ENCODE assay signal across 15 cellular contexts in the genomic region with DNA sequence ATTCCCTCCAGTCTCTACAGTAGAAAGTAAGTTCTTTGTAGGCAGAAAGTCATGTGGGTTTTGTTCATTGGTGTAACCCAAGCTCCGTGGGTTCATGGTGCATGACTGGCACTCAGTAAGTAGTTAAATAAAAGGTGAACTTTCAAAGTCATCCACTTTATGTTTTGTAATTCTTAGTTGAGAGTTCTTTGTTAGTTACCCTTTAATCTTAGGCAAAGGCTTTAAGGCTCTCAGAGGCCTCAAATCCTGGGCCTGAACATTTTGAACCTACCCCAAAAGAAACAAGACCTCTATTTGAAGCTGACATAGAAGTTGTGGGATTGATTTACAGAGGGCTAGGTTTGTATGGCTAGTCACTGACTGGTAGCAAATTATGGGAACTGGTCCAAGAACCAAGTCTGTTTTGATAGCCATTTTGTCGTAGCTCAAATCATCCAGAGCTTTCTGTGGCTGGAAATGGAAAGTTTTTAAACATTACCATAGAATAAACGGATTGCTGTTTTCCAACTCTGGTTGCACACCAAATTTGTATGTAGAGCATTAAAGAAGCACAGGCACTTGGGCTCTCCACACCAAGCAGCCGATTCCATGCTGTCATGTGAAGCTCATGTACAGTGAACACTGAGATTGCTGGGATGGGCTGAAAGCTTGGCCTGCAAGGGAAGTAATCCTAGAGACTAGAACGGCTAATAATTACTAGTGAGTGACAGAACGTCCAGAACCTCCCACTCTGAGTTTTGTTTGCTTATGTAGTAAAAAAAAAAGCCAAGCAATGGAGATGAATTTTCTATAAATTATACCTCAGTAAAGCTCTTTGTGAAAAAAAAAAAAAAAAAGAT. TPM values are rescaled to one million over a fixed set of nuclear protein-coding genes. Genes with fewer than 3 reads are reported as not detected.
A peak's percentile ranks its signal among the peaks of the same experiment; 100 is the strongest.
DNase-seq lines count a peak whose midpoint lies in the region; ATAC-seq and TF ChIP-seq lines count a peak whose summit lies in the region.
"Had no signal": no experiment of that assay in that cellular context is flagged by ENCODE, and none has a peak within 500 bp of the region (broad histone marks: within the 10 kb centered on the region; RNA-seq: fewer than 3 reads in every experiment).

No MANE protein-coding gene starts in this region.

- DNase-seq in NCI-H345 (lab: John Stamatoyannopoulos, UW), result peak; percentile 5
- no peak for DNase-seq in NCI-H345 treated with DMSO at 0.1 percent for 48 hours (lab: John Stamatoyannopoulos, UW; ENCODE audit: unreplicated experiment)
- peak; percentile 31 for DNase-seq in fibroblast of gingiva (ENCODE audit: low read depth)
- peak; percentile 81 for DNase-seq in renal cortical epithelial cell (ENCODE audit: low read depth)
- DNase-seq in GM10248 (ENCODE audit: extremely low spot score), result no peak
- no peak for DNase-seq in stimulated activated naive CD4-positive, alpha-beta T cell treated with Interleukin-2 at 50 U/mL for 16 hours (lab: John Stamatoyannopoulos, UW)
- DNase-seq: NCI-H1092 treated with DMSO at 0.1 percent for 48 hours, NCI-H69, SHP77, upper lobe of right lung had no signal

- H3K27ac ChIP-seq in VCaP, result peak overlapping the region; percentile 66
- H3K27ac ChIP-seq: cardiac muscle cell, epithelial cell of prostate, skin epidermis, upper lobe of right lung had no signal

- CTCF ChIA-PET in GM10248 (lab: Yijun Ruan, JAX), result interaction anchor here (0.8 to 2.9 kb wide), 11 partner anchors 10 to 838 kb away, joined by 3 to 13 read pairs (median 4); partner anchors contain the start of genes SSBP1 and WEE2

- POLR2A ChIA-PET in GM10248 (lab: Yijun Ruan, JAX), result no interaction called here

- ATAC-seq in activated CD4-positive, CD25-positive, alpha-beta regulatory T cell treated with anti-CD3 and anti-CD28 coated beads, Interleukin-2, amount 50 U/mL, for 24 hours, result no peak
- ATAC-seq: upper lobe of right lung had no signal

- TF ChIP-seq CTCF in VCaP (conservative IDR thresholded peaks at IDR 0.05), result no peak
- TF ChIP-seq CTCF in GM10248 (IDR thresholded peaks at IDR 0.05; ENCODE audit: control extremely low read depth, extremely low read depth, low read depth, missing control alignments), result no peak

RNA-seq across cellular contexts. Expression of gene DENND11, which starts 53.5 kb away (rescaled TPM):
- 12.3 and 17.6 TPM in 2 replicates for total RNA-seq in renal cortical epithelial cell

RNA-seq across cellular contexts. Expression of gene WEE2, which starts 59.7 kb away (rescaled TPM):
- total RNA-seq in renal cortical epithelial cell, result under 0.01 TPM in 1 of 2 replicates, not detected in the other
- total RNA-seq: upper lobe of right lung had no signal

Comparison
In these comparisons a context has a peak if more than half of its experiments do, and no peak if none do; other contexts are left out.
1. DNase-seq: peak in NCI-H345 (single experiment), fibroblast of gingiva (single experiment) and renal cortical epithelial cell (single experiment); none in NCI-H345 treated with DMSO at 0.1 percent for 48 hours (single experiment), GM10248 (single experiment) and stimulated activated naive CD4-positive, alpha-beta T cell treated with Interleukin-2 at 50 U/mL for 16 hours (single experiment).